In the genomic region with DNA sequence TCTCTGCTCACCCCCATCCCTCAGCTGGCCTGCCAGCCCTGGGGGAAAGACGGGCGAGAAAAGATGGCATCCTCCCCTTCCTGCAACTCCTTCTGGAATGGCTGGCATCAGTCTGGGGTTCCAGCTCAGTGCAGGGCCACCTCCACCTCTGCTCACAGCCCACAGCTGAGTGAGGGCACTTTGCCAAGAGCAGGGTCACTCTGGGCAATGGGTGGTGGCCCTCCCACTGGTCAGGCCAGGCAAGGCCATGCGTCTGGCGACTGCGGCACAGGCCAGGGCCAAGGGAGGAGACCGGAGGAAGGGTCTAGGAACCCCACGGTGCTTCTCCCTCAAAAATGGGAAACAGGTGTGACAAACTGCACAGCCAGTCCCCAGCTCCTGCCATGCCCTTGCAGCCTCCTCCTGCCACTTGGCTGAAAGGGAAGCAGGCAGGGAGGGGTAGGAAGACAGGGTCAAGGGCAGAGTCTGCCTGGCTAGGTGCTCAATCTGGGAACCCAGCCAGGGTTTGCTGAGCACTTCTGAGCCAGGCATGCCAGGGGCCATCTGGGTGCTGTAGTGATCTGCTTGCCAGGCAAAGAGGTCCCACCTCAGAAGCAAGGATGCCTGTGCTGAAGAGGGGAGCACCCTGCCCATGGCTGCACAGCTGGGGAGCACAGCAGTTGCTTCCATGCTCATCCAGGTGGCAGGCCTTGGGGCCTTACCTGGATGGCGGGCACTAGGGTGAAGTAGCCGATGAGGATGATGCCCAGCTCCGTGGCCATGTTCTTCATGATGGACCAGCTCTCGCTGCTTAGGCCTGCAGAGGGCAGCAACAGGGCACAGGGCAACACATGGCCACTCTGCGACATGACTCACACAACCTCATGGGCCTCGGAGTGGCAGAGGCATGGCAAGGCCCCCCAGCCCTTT, we compare ENCODE assay signal across 8 cellular contexts. TPM values are rescaled to one million over a fixed set of nuclear protein-coding genes. Genes with fewer than 3 reads are reported as not detected.
DNase-seq lines count a peak whose midpoint lies in the region; ATAC-seq and TF ChIP-seq lines count a peak whose summit lies in the region.

No MANE protein-coding gene starts in this region.

- H3K27ac ChIP-seq in DOHH2 (ENCODE audit: low read depth, low read length): peak overlapping the region; percentile 64
- H3K27ac ChIP-seq in suprapubic skin: peak overlapping the region; percentile 45

- H3K4me1 ChIP-seq in DOHH2 (ENCODE audit: control insufficient read depth, low read length): peaks cover 21% of the 10 kb centered on the region
- H3K4me1 ChIP-seq in Loucy (ENCODE audit: insufficient read depth, low read length, poor library complexity, severe bottlenecking): peaks cover 3% of the 10 kb centered on the region
- H3K4me1 ChIP-seq in adipocyte (ENCODE audit: control insufficient read depth, insufficient read depth, low read length): peaks cover 4% of the 10 kb centered on the region
- H3K4me1 ChIP-seq in suprapubic skin: peaks cover 17% of the 10 kb centered on the region

- H3K27me3 ChIP-seq in DOHH2 (ENCODE audit: control insufficient read depth, low read length) (no peaks in the 10 kb centered on the region), Loucy (ENCODE audit: insufficient read depth, low read length, poor library complexity, severe bottlenecking) (no peaks in the 10 kb centered on the region), adipocyte (replicated peaks; ENCODE audit: control insufficient read depth, insufficient read depth, low read length) (no peaks in the 10 kb centered on the region), suprapubic skin (no peaks in the 10 kb centered on the region)

- no peak for TF ChIP-seq POLR2A in suprapubic skin (IDR thresholded peaks at IDR 0.05)

- H3K9me3 ChIP-seq in DOHH2 (ENCODE audit: control insufficient read depth, insufficient read depth, low read length) (no peaks in the 10 kb centered on the region), Loucy (ENCODE audit: insufficient read depth, low read depth, low read length) (no peaks in the 10 kb centered on the region), adipocyte (ENCODE audit: control insufficient read depth, low read length) (no peaks in the 10 kb centered on the region), suprapubic skin (no peaks in the 10 kb centered on the region)

- H4K20me1 ChIP-seq in DOHH2 (ENCODE audit: control insufficient read depth, insufficient read depth, low read depth, low read length): no peaks in the 10 kb centered on the region
- no peaks in the 10 kb centered on the region for H4K20me1 ChIP-seq in Loucy (ENCODE audit: insufficient read depth, low read length, poor library complexity, severe bottlenecking)

- H3K36me3 ChIP-seq in DOHH2 (ENCODE audit: control insufficient read depth, low read length) (peaks cover 62% of the 10 kb centered on the region), Loucy (ENCODE audit: insufficient read depth, low read length) (peaks cover 52% of the 10 kb centered on the region; the same call in 1 of the 2 replicates), adipocyte (ENCODE audit: control insufficient read depth, insufficient read depth, low read length, severe bottlenecking) (peaks cover 51% of the 10 kb centered on the region), suprapubic skin (peaks cover 82% of the 10 kb centered on the region)

- 77% methylated on average over 6 of the region's 13 CpGs for WGBS in suprapubic skin

- H2AFZ ChIP-seq in Loucy (ENCODE audit: low read length): peak overlapping the region; percentile 37; the same call in 1 of the 2 replicates

- TF ChIP-seq CTCF in DOHH2 (IDR thresholded peaks at IDR 0.05; ENCODE audit: low read depth, low read length, poor library complexity, severe bottlenecking): peak; percentile 5
- peak; percentile 50 for TF ChIP-seq CTCF in Loucy (conservative IDR thresholded peaks at IDR 0.05; ENCODE audit: low read length)
- no peak for TF ChIP-seq CTCF in suprapubic skin (IDR thresholded peaks at IDR 0.05)

- H3K4me2 ChIP-seq in DOHH2 (ENCODE audit: low read length): peak overlapping the region; percentile 62
- peak overlapping the region; percentile 79 for H3K4me2 ChIP-seq in Loucy (ENCODE audit: low read depth, low read length, poor library complexity, severe bottlenecking)

- DNase-seq in adipocyte (ENCODE audit: low read depth): peak; percentile 13
- peak; percentile 33 for DNase-seq in iris pigment epithelial cell (ENCODE audit: low read depth)
- DNase-seq in suprapubic skin (ENCODE audit: low spot score in 2 of 2): peak in 1 of 2 donors; percentile 66

- 0 out of 2 replicates have a peak, but pooled peaks cover 3% of the 10 kb centered on the region for H3K79me2 ChIP-seq in DOHH2 (ENCODE audit: control insufficient read depth, low read length)
- no peaks in the 10 kb centered on the region for H3K79me2 ChIP-seq in Loucy (ENCODE audit: insufficient read depth, low read length)

- H3F3A ChIP-seq in DOHH2 (ENCODE audit: control insufficient read depth, insufficient read depth) (peaks cover 5% of the 10 kb centered on the region; the same call in 1 of the 2 replicates), Loucy (ENCODE audit: low read depth) (no peaks in the 10 kb centered on the region)

- H3K9me2 ChIP-seq in DOHH2 (replicated peaks; ENCODE audit: control insufficient read depth, low read length): no peaks in the 10 kb centered on the region
- H3K9me2 ChIP-seq in Loucy (replicated peaks; ENCODE audit: low read depth, low read length): no peaks in the 10 kb centered on the region

- no peak for TF ChIP-seq EP300 in suprapubic skin (IDR thresholded peaks at IDR 0.05)

- ATAC-seq in HG03521 (IDR thresholded peaks at IDR 0.05; ENCODE audit: unreplicated experiment): no peak
- ATAC-seq in HG03342 (IDR thresholded peaks at IDR 0.05; ENCODE audit: unreplicated experiment): no peak
- ATAC-seq in HG02642 (IDR thresholded peaks at IDR 0.05; ENCODE audit: poor library complexity, unreplicated experiment): no peak

- H3K4me3 ChIP-seq in DOHH2 (ENCODE audit: low read length) (peak overlapping the region; percentile 53), Loucy (ENCODE audit: low read length, poor library complexity, severe bottlenecking) (peak overlapping the region; percentile 64), adipocyte (ENCODE audit: low read length) (no peak overlapping the region), suprapubic skin (no peak overlapping the region)

- H3K9ac ChIP-seq in Loucy (ENCODE audit: low read depth, low read length, poor library complexity, severe bottlenecking): peak overlapping the region; percentile 80
- H3K9ac ChIP-seq in adipocyte (ENCODE audit: low read length): peak overlapping the region; percentile 79

RNA-seq across cellular contexts. Expression of a gene that starts 41.2 kb away (rescaled TPM):
- total RNA-seq in suprapubic skin: 100 to 1,000 TPM in 1 of 4 donors, 10 to 100 TPM in 3; 45.9 to 135 (median 61.1) TPM

RNA-seq across cellular contexts. Expression of a gene that starts 53.7 kb away (rescaled TPM):
- 100 to 1,000 TPM; 142 to 195 (median 151) TPM for total RNA-seq in suprapubic skin

Comparison
In these comparisons a context has a peak if more than half of its experiments do, and no peak if none do; other contexts are left out.
1. H3K4me3 ChIP-seq: peak in DOHH2 (single experiment) and Loucy (single experiment); none in adipocyte (single experiment) and suprapubic skin (single experiment).
2. CTCF ChIP-seq: peak in DOHH2 (single experiment) and Loucy (single experiment); none in suprapubic skin (0 of 2).